In genomic region chr5:77035950-77036349, GRCh38 we compare ENCODE assay signal across 9 cellular contexts.
"Had no signal": no experiment of that assay in that cellular context is flagged by ENCODE, and none has a peak within 500 bp of the region (broad histone marks: within the 10 kb centered on the region; RNA-seq: fewer than 3 reads in every experiment).

No MANE protein-coding gene starts in this region.

- H3K27ac Mint-ChIP-seq: IgD-negative memory B cell had no signal

- ATAC-seq: HCT116, HepG2 had no signal

- H3K4me3 ChIP-seq: GM23248, HAP-1 had no signal

- H3K36me3 Mint-ChIP-seq: IgD-negative memory B cell had no signal

- H3K4me3 Mint-ChIP-seq: IgD-negative memory B cell had no signal

- H3K27ac ChIP-seq: GM23248, HL-60 had no signal

- H3K9me3 ChIP-seq: HAP-1 had no signal

- H3K9me3 Mint-ChIP-seq: IgD-negative memory B cell had no signal

- H2AFZ ChIP-seq: GM23248 had no signal

- DNase-seq: GM23248, GOT3, H7, KBM-7 had no signal

- H3K27me3 Mint-ChIP-seq: IgD-negative memory B cell had no signal
